2 cellular contexts compared by ENCODE assay signal in the genomic region with DNA sequence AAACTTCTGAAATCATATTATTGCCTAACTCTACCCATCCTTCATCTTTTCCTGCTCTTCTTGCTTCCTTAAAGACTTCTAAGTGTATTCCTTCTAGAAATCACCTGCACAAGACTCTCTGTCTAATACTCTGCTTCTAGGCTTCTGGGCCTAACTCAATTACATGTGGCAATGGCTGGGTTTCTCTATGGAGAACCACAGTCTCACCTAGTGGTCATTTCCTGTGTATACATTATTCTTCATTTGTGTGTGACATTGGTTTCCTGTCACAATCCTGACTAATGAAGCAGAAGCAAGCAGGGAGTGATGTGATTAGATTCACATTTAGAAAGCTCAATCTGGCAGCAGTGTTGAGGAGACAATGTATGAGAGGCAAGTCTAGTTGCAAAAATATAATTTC.
TF ChIP-seq lines count a peak whose summit lies in the region.

No MANE protein-coding gene starts in this region.

TF ChIP-seq in HCT116, 20 proteins besides CTCF, POLR2A, EP300 and RAD21 (continued from another document):
- TF ChIP-seq, protein P1, sequence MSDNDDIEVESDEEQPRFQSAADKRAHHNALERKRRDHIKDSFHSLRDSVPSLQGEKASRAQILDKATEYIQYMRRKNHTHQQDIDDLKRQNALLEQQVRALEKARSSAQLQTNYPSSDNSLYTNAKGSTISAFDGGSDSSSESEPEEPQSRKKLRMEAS (IDR thresholded peaks at IDR 0.05), result no peak
- TF ChIP-seq EGR1 (IDR thresholded peaks at IDR 0.05; ENCODE audit: low read depth) (no peak), ZNF274 (IDR thresholded peaks at IDR 0.05; ENCODE audit: low read depth, low read length) (no peak), CBX3 (IDR thresholded peaks at IDR 0.05; ENCODE audit: low read depth) (no peak), CEBPB (IDR thresholded peaks at IDR 0.05; ENCODE audit: low read depth) (no peak), SP1 (IDR thresholded peaks at IDR 0.05; ENCODE audit: low read depth) (no peak), YY1 (IDR thresholded peaks at IDR 0.05; ENCODE audit: extremely low read depth, insufficient replicate concordance, low read depth, low read length) (no peak), FOSL1 (IDR thresholded peaks at IDR 0.05; ENCODE audit: low read depth) (no peak), JUND (IDR thresholded peaks at IDR 0.05) (no peak), POLR2AphosphoS5 (IDR thresholded peaks at IDR 0.05; ENCODE audit: low read depth, low read length) (no peak)
- TF ChIP-seq, protein P2, sequence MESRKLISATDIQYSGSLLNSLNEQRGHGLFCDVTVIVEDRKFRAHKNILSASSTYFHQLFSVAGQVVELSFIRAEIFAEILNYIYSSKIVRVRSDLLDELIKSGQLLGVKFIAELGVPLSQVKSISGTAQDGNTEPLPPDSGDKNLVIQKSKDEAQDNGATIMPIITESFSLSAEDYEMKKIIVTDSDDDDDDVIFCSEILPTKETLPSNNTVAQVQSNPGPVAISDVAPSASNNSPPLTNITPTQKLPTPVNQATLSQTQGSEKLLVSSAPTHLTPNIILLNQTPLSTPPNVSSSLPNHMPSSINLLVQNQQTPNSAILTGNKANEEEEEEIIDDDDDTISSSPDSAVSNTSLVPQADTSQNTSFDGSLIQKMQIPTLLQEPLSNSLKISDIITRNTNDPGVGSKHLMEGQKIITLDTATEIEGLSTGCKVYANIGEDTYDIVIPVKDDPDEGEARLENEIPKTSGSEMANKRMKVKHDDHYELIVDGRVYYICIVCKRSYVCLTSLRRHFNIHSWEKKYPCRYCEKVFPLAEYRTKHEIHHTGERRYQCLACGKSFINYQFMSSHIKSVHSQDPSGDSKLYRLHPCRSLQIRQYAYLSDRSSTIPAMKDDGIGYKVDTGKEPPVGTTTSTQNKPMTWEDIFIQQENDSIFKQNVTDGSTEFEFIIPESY (IDR thresholded peaks at IDR 0.05; ENCODE audit: extremely low read depth, insufficient replicate concordance, low read length), result no peak
- TF ChIP-seq, protein P3, sequence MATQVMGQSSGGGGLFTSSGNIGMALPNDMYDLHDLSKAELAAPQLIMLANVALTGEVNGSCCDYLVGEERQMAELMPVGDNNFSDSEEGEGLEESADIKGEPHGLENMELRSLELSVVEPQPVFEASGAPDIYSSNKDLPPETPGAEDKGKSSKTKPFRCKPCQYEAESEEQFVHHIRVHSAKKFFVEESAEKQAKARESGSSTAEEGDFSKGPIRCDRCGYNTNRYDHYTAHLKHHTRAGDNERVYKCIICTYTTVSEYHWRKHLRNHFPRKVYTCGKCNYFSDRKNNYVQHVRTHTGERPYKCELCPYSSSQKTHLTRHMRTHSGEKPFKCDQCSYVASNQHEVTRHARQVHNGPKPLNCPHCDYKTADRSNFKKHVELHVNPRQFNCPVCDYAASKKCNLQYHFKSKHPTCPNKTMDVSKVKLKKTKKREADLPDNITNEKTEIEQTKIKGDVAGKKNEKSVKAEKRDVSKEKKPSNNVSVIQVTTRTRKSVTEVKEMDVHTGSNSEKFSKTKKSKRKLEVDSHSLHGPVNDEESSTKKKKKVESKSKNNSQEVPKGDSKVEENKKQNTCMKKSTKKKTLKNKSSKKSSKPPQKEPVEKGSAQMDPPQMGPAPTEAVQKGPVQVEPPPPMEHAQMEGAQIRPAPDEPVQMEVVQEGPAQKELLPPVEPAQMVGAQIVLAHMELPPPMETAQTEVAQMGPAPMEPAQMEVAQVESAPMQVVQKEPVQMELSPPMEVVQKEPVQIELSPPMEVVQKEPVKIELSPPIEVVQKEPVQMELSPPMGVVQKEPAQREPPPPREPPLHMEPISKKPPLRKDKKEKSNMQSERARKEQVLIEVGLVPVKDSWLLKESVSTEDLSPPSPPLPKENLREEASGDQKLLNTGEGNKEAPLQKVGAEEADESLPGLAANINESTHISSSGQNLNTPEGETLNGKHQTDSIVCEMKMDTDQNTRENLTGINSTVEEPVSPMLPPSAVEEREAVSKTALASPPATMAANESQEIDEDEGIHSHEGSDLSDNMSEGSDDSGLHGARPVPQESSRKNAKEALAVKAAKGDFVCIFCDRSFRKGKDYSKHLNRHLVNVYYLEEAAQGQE (IDR thresholded peaks at IDR 0.05; ENCODE audit: low read depth), result no peak

TF ChIP-seq in liver, 16 proteins besides CTCF, POLR2A, EP300 and RAD21 (continued from another document):
- TF ChIP-seq, protein P2 (IDR thresholded peaks at IDR 0.05), result no peak
- TF ChIP-seq SP1 (IDR thresholded peaks at IDR 0.05) (no peak), NR2F2 (IDR thresholded peaks at IDR 0.05) (no peak), HNF4G (IDR thresholded peaks at IDR 0.05) (no peak), GABPA (IDR thresholded peaks at IDR 0.05 in 1 of 2, conservative IDR thresholded peaks at IDR 0.05 in 1 of 2) (no peak), FOXA1 (IDR thresholded peaks at IDR 0.05) (no peak), TAF1 (conservative IDR thresholded peaks at IDR 0.05) (no peak), HNF4A (conservative IDR thresholded peaks at IDR 0.05) (no peak), YY1 (IDR thresholded peaks at IDR 0.05) (no peak), FOXA2 (IDR thresholded peaks at IDR 0.05) (no peak), RXRA (IDR thresholded peaks at IDR 0.05) (no peak), JUND (IDR thresholded peaks at IDR 0.05) (no peak)
- TF ChIP-seq, protein P3 (IDR thresholded peaks at IDR 0.05), result no peak
- TF ChIP-seq, protein P1 (IDR thresholded peaks at IDR 0.05), result no peak
